ENCODE assay signal across 5 cellular contexts in the genomic region with DNA sequence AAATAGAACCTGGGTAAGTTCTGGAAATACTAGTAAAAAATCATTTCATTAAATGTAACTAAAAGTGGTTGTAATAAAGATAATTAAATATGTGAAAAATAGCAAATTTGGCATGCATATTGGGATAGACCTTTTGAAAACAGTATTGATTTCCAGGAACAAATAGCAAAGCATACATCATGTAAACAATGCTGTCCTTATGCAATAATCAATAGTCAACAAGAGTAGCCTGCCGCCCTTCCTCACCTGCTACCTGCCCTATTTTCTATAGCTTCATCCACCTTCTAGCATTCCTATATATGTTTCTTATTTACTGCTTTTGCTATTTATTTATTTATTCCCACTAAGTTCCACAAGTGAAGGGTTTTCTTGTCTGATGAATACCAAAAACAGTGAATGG.
"Had no signal": no experiment of that assay in that cellular context is flagged by ENCODE, and none has a peak within 500 bp of the region (broad histone marks: within the 10 kb centered on the region; RNA-seq: fewer than 3 reads in every experiment).

No MANE protein-coding gene starts in this region.

- ATAC-seq: K562 had no signal

- H3K4me3 ChIP-seq: K562 had no signal

- DNase-seq: KBM-7, KG1 had no signal

- FAIRE-seq: HTR-8/SVneo, K562 had no signal

- H3K27ac ChIP-seq: HL-60 had no signal
